ENCODE assay signal across 11 cellular contexts in genomic region chr18:77141401-77142118, GRCh38. TPM values are rescaled to one million over a fixed set of nuclear protein-coding genes. Genes with fewer than 3 reads are reported as not detected.
DNase-seq lines count a peak whose midpoint lies in the region; ATAC-seq and TF ChIP-seq lines count a peak whose summit lies in the region.
"Had no signal": no experiment of that assay in that cellular context is flagged by ENCODE, and none has a peak within 500 bp of the region (broad histone marks: within the 10 kb centered on the region; RNA-seq: fewer than 3 reads in every experiment).

No MANE protein-coding gene starts in this region.

- no peaks in the 10 kb centered on the region for H3K27me3 Mint-ChIP-seq in CD8-positive, alpha-beta memory T cell
- no peaks in the 10 kb centered on the region for H3K27me3 Mint-ChIP-seq in activated T-helper 2 cell treated with anti-CD3 and anti-CD28 coated beads, Interferon-gamma antibody, Interleukin-2, Interleukin-4, amounts not matched to agents 10 μg/mL and 5 μg/mL and 100 μg/mL, durations not matched to agents 14 hours and 24 hours and 36 hours (ENCODE audit: low read depth)
- H3K27me3 Mint-ChIP-seq in naive thymus-derived CD4-positive, alpha-beta T cell, result no peaks in the 10 kb centered on the region

- H3K27ac ChIP-seq in CD8-positive, alpha-beta memory T cell (ENCODE audit: low read depth, low read length), result no peak overlapping the region
- no peak overlapping the region for H3K27ac ChIP-seq in naive thymus-derived CD4-positive, alpha-beta T cell (ENCODE audit: low read depth, low read length)
- H3K27ac ChIP-seq: sigmoid colon, SJSA1 had no signal

- peaks cover 0 to 25% (median 2%) of the 10 kb centered on the region in 3 donors for H3K36me3 Mint-ChIP-seq in CD8-positive, alpha-beta memory T cell
- peaks cover 22% of the 10 kb centered on the region for H3K36me3 Mint-ChIP-seq in activated T-helper 2 cell treated with anti-CD3 and anti-CD28 coated beads, Interferon-gamma antibody, Interleukin-2, Interleukin-4, amounts not matched to agents 10 μg/mL and 5 μg/mL and 100 μg/mL, durations not matched to agents 14 hours and 24 hours and 36 hours (ENCODE audit: low read depth)
- H3K36me3 Mint-ChIP-seq in naive thymus-derived CD4-positive, alpha-beta T cell, result peaks cover 6 to 32% (median 13%) of the 10 kb centered on the region in 5 donors

- H3K36me3 ChIP-seq in CD8-positive, alpha-beta memory T cell (ENCODE audit: insufficient read depth, low read length), result no peaks in the 10 kb centered on the region
- no peaks in the 10 kb centered on the region for H3K36me3 ChIP-seq in naive thymus-derived CD4-positive, alpha-beta T cell (ENCODE audit: control insufficient read depth in 2 of 3, insufficient read depth in 3 of 3, low read length in 3 of 3)
- H3K36me3 ChIP-seq: sigmoid colon, SJSA1 had no signal

- H3K4me3 Mint-ChIP-seq in CD8-positive, alpha-beta memory T cell, result peak overlapping the region in 1 of 7 donors; percentile 52
- H3K4me3 Mint-ChIP-seq in activated T-helper 2 cell treated with anti-CD3 and anti-CD28 coated beads, Interferon-gamma antibody, Interleukin-2, Interleukin-4, amounts not matched to agents 10 μg/mL and 5 μg/mL and 100 μg/mL, durations not matched to agents 14 hours and 24 hours and 36 hours (ENCODE audit: low read depth), result no peak overlapping the region
- peak overlapping the region in 4 of 10 donors; percentile 43 to 62 (median 48) for H3K4me3 Mint-ChIP-seq in naive thymus-derived CD4-positive, alpha-beta T cell

- H3K9me3 ChIP-seq in CD8-positive, alpha-beta memory T cell (ENCODE audit: low read length), result no peaks in the 10 kb centered on the region
- peaks cover 0 to 13% (median 10%) of the 10 kb centered on the region in 3 experiments for H3K9me3 ChIP-seq in naive thymus-derived CD4-positive, alpha-beta T cell (ENCODE audit: control insufficient read depth in 2 of 3, low read length in 3 of 3)
- H3K9me3 ChIP-seq: sigmoid colon had no signal

- peaks cover 41 to 56% (median 49%) of the 10 kb centered on the region in 3 donors for H3K4me1 Mint-ChIP-seq in CD8-positive, alpha-beta memory T cell
- peaks cover 45% of the 10 kb centered on the region for H3K4me1 Mint-ChIP-seq in activated T-helper 2 cell treated with anti-CD3 and anti-CD28 coated beads, Interferon-gamma antibody, Interleukin-2, Interleukin-4, amounts not matched to agents 10 μg/mL and 5 μg/mL and 100 μg/mL, durations not matched to agents 14 hours and 24 hours and 36 hours (ENCODE audit: low read depth)
- peaks cover 28 to 49% (median 42%) of the 10 kb centered on the region in 7 donors for H3K4me1 Mint-ChIP-seq in naive thymus-derived CD4-positive, alpha-beta T cell

- no peaks in the 10 kb centered on the region for H3K27me3 ChIP-seq in CD8-positive, alpha-beta memory T cell (ENCODE audit: insufficient read depth, low read length, poor library complexity, severe bottlenecking)
- no peaks in the 10 kb centered on the region for H3K27me3 ChIP-seq in naive thymus-derived CD4-positive, alpha-beta T cell (ENCODE audit: control insufficient read depth in 2 of 2, insufficient read depth in 2 of 2, low read length in 2 of 2)
- H3K27me3 ChIP-seq: sigmoid colon, SJSA1 had no signal

- peak overlapping the region in 5 of 8 donors; percentile 17 to 88 (median 73) for H3K27ac Mint-ChIP-seq in CD8-positive, alpha-beta memory T cell
- peak overlapping the region; percentile 26 for H3K27ac Mint-ChIP-seq in activated T-helper 2 cell treated with anti-CD3 and anti-CD28 coated beads, Interferon-gamma antibody, Interleukin-2, Interleukin-4, amounts not matched to agents 10 μg/mL and 5 μg/mL and 100 μg/mL, durations not matched to agents 14 hours and 24 hours and 36 hours
- H3K27ac Mint-ChIP-seq in naive thymus-derived CD4-positive, alpha-beta T cell, result peak overlapping the region; percentile 60 to 97 (median 86)

- peaks cover 27% of the 10 kb centered on the region for H3K4me1 ChIP-seq in CD8-positive, alpha-beta memory T cell (ENCODE audit: insufficient read depth, low read length)
- peaks cover 19 to 24% of the 10 kb centered on the region in 2 donors for H3K4me1 ChIP-seq in naive thymus-derived CD4-positive, alpha-beta T cell (ENCODE audit: control insufficient read depth in 2 of 2, insufficient read depth in 2 of 2, low read length in 2 of 2)
- H3K4me1 ChIP-seq: SJSA1 had no signal

- peak; percentile 10 for TF ChIP-seq CTCF in HFF-Myc (IDR thresholded peaks at IDR 0.05; ENCODE audit: low read depth, low read length, missing control alignments)

- POLR2A ChIA-PET in CD8-positive, alpha-beta memory T cell (lab: Charles Lee), result interaction anchor here (1.4 kb wide), 1 partner anchor 10 kb away, joined by 4 read pairs; no protein-coding TSS in a partner anchor
- POLR2A ChIA-PET in naive thymus-derived CD4-positive, alpha-beta T cell (lab: Charles Lee), result interaction anchor here (1.1 to 12.0 kb wide), 8 partner anchors 10 to 88 kb away, joined by 3 to 83 read pairs (median 6); partner anchors contain the start of gene MBP

- no peak for ATAC-seq in naive thymus-derived CD4-positive, alpha-beta T cell
- ATAC-seq in HG02763 (IDR thresholded peaks at IDR 0.05; ENCODE audit: unreplicated experiment), result no peak
- ATAC-seq in HG03571 (IDR thresholded peaks at IDR 0.05; ENCODE audit: unreplicated experiment), result no peak

- intact Hi-C loops in activated T-helper 2 cell treated with anti-CD3 and anti-CD28 coated beads, Interferon-gamma antibody, Interleukin-2, Interleukin-4, amounts not matched to agents 10 μg/mL and 5 μg/mL and 100 μg/mL, durations not matched to agents 14 hours and 24 hours and 36 hours (cut with micrococcal nuclease), result no loop called here
- intact Hi-C loops in naive thymus-derived CD4-positive, alpha-beta T cell (cut with micrococcal nuclease), result loop anchor here in 1 of 2 donors (2.0 kb wide), 2 partner anchors 17 to 65 kb away; no protein-coding TSS in a partner anchor

- no peak overlapping the region for H3K4me3 ChIP-seq in CD8-positive, alpha-beta memory T cell (ENCODE audit: low read length)
- H3K4me3 ChIP-seq in HFF-Myc (replicated peaks; ENCODE audit: low read depth, low read length), result no peak overlapping the region
- H3K4me3 ChIP-seq in naive thymus-derived CD4-positive, alpha-beta T cell (ENCODE audit: low read length), result no peak overlapping the region
- H3K4me3 ChIP-seq: mucosa of descending colon, sigmoid colon, SJSA1 had no signal

- peaks cover 2 to 22% (median 14%) of the 10 kb centered on the region in 5 donors for H3K9me3 Mint-ChIP-seq in CD8-positive, alpha-beta memory T cell
- peaks cover 32% of the 10 kb centered on the region for H3K9me3 Mint-ChIP-seq in activated T-helper 2 cell treated with anti-CD3 and anti-CD28 coated beads, Interferon-gamma antibody, Interleukin-2, Interleukin-4, amounts not matched to agents 10 μg/mL and 5 μg/mL and 100 μg/mL, durations not matched to agents 14 hours and 24 hours and 36 hours
- H3K9me3 Mint-ChIP-seq in naive thymus-derived CD4-positive, alpha-beta T cell, result peaks cover 4 to 42% (median 21%) of the 10 kb centered on the region in 11 donors

- no peak for DNase-seq in CD8-positive, alpha-beta memory T cell
- no peak for DNase-seq in HFF-Myc (ENCODE audit: extremely low read depth, low read depth)
- DNase-seq in activated T-helper 2 cell treated with anti-CD3 and anti-CD28 coated beads, Interferon-gamma antibody, Interleukin-2, Interleukin-4, amounts not matched to agents 10 μg/mL and 5 μg/mL and 100 μg/mL, durations not matched to agents 14 hours and 24 hours and 36 hours (ENCODE audit: low spot score), result no peak
- DNase-seq in naive thymus-derived CD4-positive, alpha-beta T cell, result no peak
- DNase-seq in NCI-H1417 treated with DMSO at 0.1 percent for 48 hours (lab: John Stamatoyannopoulos, UW), result no peak
- DNase-seq in ecto neural progenitor cell (ENCODE audit: low spot score), result no peak

- CTCF ChIA-PET in CD8-positive, alpha-beta memory T cell (lab: Charles Lee), result interaction anchor here (1.1 to 1.2 kb wide), 2 partner anchors 76 to 95 kb away, joined by 3 read pairs; no protein-coding TSS in a partner anchor
- CTCF ChIA-PET in naive thymus-derived CD4-positive, alpha-beta T cell (lab: Charles Lee), result interaction anchor here (0.6 to 2.5 kb wide), 4 partner anchors 10 to 141 kb away, joined by 3 to 9 read pairs (median 6); partner anchors contain the start of gene MBP

RNA-seq across cellular contexts. Expression of gene MBP, which starts 9.0 kb away (rescaled TPM):
- 10 to 100 TPM; 59.5 to 60.0 TPM for total RNA-seq in CD8-positive, alpha-beta memory T cell
- 196 TPM for polyA plus RNA-seq in CD8-positive, alpha-beta memory T cell
- total RNA-seq in activated T-helper 2 cell treated with anti-CD3 and anti-CD28 coated beads, Interferon-gamma antibody, Interleukin-2, Interleukin-4, amounts not matched to agents 10 μg/mL and 5 μg/mL and 100 μg/mL, durations not matched to agents 14 hours and 24 hours and 36 hours, result 53.7 and 54.3 TPM in 2 replicates
- 100 to 1,000 TPM in 3 of 5 experiments, 10 to 100 TPM in 2; 88.3 to 152 (median 116) TPM for total RNA-seq in naive thymus-derived CD4-positive, alpha-beta T cell
- polyA plus RNA-seq in naive thymus-derived CD4-positive, alpha-beta T cell, result 100 to 1,000 TPM in 1 of 2 donors, 10 to 100 TPM in 1; 96.4 to 107 TPM
- total RNA-seq: SJSA1 had no signal

Comparison
In these comparisons a context has a peak if more than half of its experiments do, and no peak if none do; other contexts are left out.
1. H3K27ac Mint-ChIP-seq: peak in every context shown above with its lines; median percentile 86 in naive thymus-derived CD4-positive, alpha-beta T cell; 73 in CD8-positive, alpha-beta memory T cell; 26 in activated T-helper 2 cell treated with anti-CD3 and anti-CD28 coated beads, Interferon-gamma antibody, Interleukin-2, Interleukin-4, amounts not matched to agents 10 μg/mL and 5 μg/mL and 100 μg/mL, durations not matched to agents 14 hours and 24 hours and 36 hours.